In genomic region chr2:207662203-207662602, GRCh38 we compare ENCODE assay signal across 9 cellular contexts. TPM values are rescaled to one million over a fixed set of nuclear protein-coding genes. Genes with fewer than 3 reads are reported as not detected.
A peak's percentile ranks its signal among the peaks of the same experiment; 100 is the strongest.
DNase-seq lines count a peak whose midpoint lies in the region; ATAC-seq and TF ChIP-seq lines count a peak whose summit lies in the region.
"Had no signal": no experiment of that assay in that cellular context is flagged by ENCODE, and none has a peak within 500 bp of the region (broad histone marks: within the 10 kb centered on the region; RNA-seq: fewer than 3 reads in every experiment).

No MANE protein-coding gene starts in this region.

- H3K27me3 ChIP-seq in colonic mucosa: no peaks in the 10 kb centered on the region

- no peaks in the 10 kb centered on the region for H3K9me3 ChIP-seq in colonic mucosa

- intact Hi-C loops in colonic mucosa (cut with DNase I): no loop called here

- H3K4me3 Mint-ChIP-seq in osteocyte (ENCODE audit: unreplicated experiment): no peak overlapping the region
- H3K4me3 Mint-ChIP-seq: endodermal cell had no signal

- H3K36me3 Mint-ChIP-seq in osteocyte (ENCODE audit: unreplicated experiment): no peaks in the 10 kb centered on the region

- no peak overlapping the region for H3K4me3 ChIP-seq in colonic mucosa

- peak; percentile 47 for DNase-seq in GM13976 (ENCODE audit: low spot score)
- DNase-seq in SIG-M5 treated with dmso at 0.1 percent for 504 hours (lab: John Stamatoyannopoulos, UW; ENCODE audit: unreplicated experiment): peak; percentile 54
- no peak for DNase-seq in NCI-H1417 treated with DMSO at 0.1 percent for 48 hours (lab: John Stamatoyannopoulos, UW)
- no peak for DNase-seq in colonic mucosa
- DNase-seq in osteocyte (ENCODE audit: extremely low spot score, unreplicated experiment): no peak
- no peak for DNase-seq in GOT3 (lab: John Stamatoyannopoulos, UW)
- DNase-seq: endodermal cell had no signal

- no peak for TF ChIP-seq CTCF in GM13976 (IDR thresholded peaks at IDR 0.05; ENCODE audit: borderline replicate concordance, control extremely low read depth, extremely low read depth, insufficient read depth, missing control alignments)
- no peak for TF ChIP-seq CTCF in colonic mucosa (IDR thresholded peaks at IDR 0.05)
- TF ChIP-seq CTCF in osteocyte (IDR thresholded peaks at IDR 0.05): no peak

- H3K27me3 Mint-ChIP-seq in osteocyte (ENCODE audit: unreplicated experiment): no peaks in the 10 kb centered on the region

- H3K36me3 ChIP-seq in colonic mucosa: no peaks in the 10 kb centered on the region

- H3K27ac ChIP-seq in colonic mucosa: no peak overlapping the region

- H3K4me1 Mint-ChIP-seq in osteocyte (ENCODE audit: unreplicated experiment): peaks cover 4% of the 10 kb centered on the region

- H3K9me3 Mint-ChIP-seq in osteocyte (ENCODE audit: unreplicated experiment): no peaks in the 10 kb centered on the region
- H3K9me3 Mint-ChIP-seq: endodermal cell had no signal

- no peaks in the 10 kb centered on the region for H3K4me1 ChIP-seq in colonic mucosa

- peak; percentile 92 for ATAC-seq in GM19395 (IDR thresholded peaks at IDR 0.05; ENCODE audit: unreplicated experiment)
- peak; percentile 79 for ATAC-seq in HG03066 (IDR thresholded peaks at IDR 0.05; ENCODE audit: low read depth, unreplicated experiment)

- H3K9ac ChIP-seq in colonic mucosa (ENCODE audit: low read depth in 2 of 2, low read length in 2 of 2): no peak overlapping the region

- no peak overlapping the region for H3K27ac Mint-ChIP-seq in osteocyte (ENCODE audit: unreplicated experiment)
- H3K27ac Mint-ChIP-seq: endodermal cell had no signal

- in situ Hi-C loops in GM13976 (cut with MboI; ENCODE audit: low sequenced_read_pairs, unreplicated experiment): no loop called here

RNA-seq across cellular contexts. Expression of gene METTL21A, which starts 37.0 kb away (rescaled TPM):
- 10 to 100 TPM; 14.2 to 20.3 TPM for total RNA-seq in colonic mucosa
- total RNA-seq in osteocyte: 17.5 and 18.7 TPM in 2 replicates

RNA-seq across cellular contexts. Expression of gene CCNYL1, which starts 49.2 kb away (rescaled TPM):
- total RNA-seq in colonic mucosa: 10 to 100 TPM; 19.9 to 33.1 TPM
- 16.0 and 16.8 TPM in 2 replicates for total RNA-seq in osteocyte

Comparison
In these comparisons a context has a peak if more than half of its experiments do, and no peak if none do; other contexts are left out.
1. DNase-seq: peak in GM13976 (single experiment) and SIG-M5 treated with dmso at 0.1 percent for 504 hours (single experiment); none in NCI-H1417 treated with DMSO at 0.1 percent for 48 hours (single experiment), colonic mucosa (single experiment), osteocyte (single experiment) and GOT3 (single experiment).